Comparison of ENCODE assay signal across 18 cellular contexts in the genomic region with DNA sequence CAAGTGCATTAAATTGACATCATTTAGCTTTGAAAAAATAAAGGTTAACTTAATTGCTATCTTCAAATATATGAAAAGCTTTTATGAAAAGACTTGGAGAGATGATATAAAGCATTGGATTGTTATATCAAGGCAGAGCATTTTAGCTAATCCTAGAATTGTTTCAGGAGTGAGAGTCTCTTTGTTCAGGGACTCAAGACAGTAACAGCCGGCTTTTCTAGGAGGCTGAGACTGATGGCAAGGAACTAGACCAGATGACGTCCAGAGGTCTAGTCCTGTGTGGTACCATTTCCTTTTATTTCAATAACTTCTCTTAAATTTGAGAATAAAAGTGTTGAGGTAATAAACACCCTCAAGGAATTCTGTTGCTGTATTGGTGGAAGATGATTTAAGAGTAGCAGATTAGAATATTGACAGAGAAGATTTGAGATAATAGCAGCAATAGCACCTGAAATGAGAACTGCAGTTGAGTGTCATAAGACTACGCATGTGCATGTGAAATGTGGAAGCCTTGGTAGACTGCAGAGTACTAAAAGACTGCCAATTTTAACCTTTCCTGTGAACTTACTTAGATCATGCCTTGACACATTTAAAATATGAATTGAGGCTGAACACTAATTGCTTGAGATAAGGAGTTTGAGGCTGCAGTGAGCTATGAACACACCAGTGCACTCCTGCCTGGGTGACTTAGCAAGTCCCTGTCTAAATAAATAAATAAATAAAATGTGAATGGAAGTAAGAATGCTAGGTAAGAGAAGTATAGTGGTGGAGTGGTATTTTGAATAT.
"Had no signal": no experiment of that assay in that cellular context is flagged by ENCODE, and none has a peak within 500 bp of the region (broad histone marks: within the 10 kb centered on the region; RNA-seq: fewer than 3 reads in every experiment).

No MANE protein-coding gene starts in this region.

- DNase-seq: activated CD4-positive, alpha-beta T cell treated with anti-CD3 and anti-CD28 coated beads for 36 hours; activated CD8-positive, alpha-beta memory T cell treated with anti-CD3 and anti-CD28 coated beads, Interleukin-2, amount 50 U/mL, for 4 hours; activated CD8-positive, alpha-beta T cell treated with anti-CD3 and anti-CD28 coated beads for 36 hours; activated naive CD4-positive, alpha-beta T cell; activated naive CD8-positive, alpha-beta T cell treated with anti-CD3 and anti-CD28 coated beads, Interleukin-2, amount 50 U/mL, for 24 hours; gastrocnemius medialis; heart right ventricle; nephron progenitor cell; ovary; stimulated activated CD4-positive, alpha-beta T cell treated with anti-CD3 and anti-CD28 coated beads, Interleukin-4, amount 100 ng/mL, for 24 hours; stomach had no signal

- H3K36me3 ChIP-seq: ascending aorta, gastrocnemius medialis, ovary, thoracic aorta had no signal

- ATAC-seq: activated CD4-positive, alpha-beta T cell treated with anti-CD3 and anti-CD28 coated beads for 36 hours; activated CD8-positive, alpha-beta T cell treated with anti-CD3 and anti-CD28 coated beads for 36 hours; activated naive CD8-positive, alpha-beta T cell treated with anti-CD3 and anti-CD28 coated beads, Interleukin-2, amount 50 U/mL, for 24 hours; gastrocnemius medialis; heart right ventricle had no signal

- H3K27ac ChIP-seq: ascending aorta, gastrocnemius medialis, heart right ventricle, ovary, stomach, thoracic aorta had no signal

- H3K4me3 ChIP-seq: ascending aorta, gastrocnemius medialis, heart right ventricle, ovary, stomach, thoracic aorta had no signal

- H3K9me3 ChIP-seq: ascending aorta, gastrocnemius medialis, heart right ventricle, ovary, stomach, thoracic aorta had no signal

- H3K27me3 ChIP-seq: ascending aorta, gastrocnemius medialis, heart right ventricle, ovary, stomach had no signal

- FAIRE-seq: bronchial epithelial cell, colon, endothelial cell of umbilical vein, islet of Langerhans, urothelium cell line had no signal
